Comparison of ENCODE assay signal across 31 cellular contexts in the genomic region with DNA sequence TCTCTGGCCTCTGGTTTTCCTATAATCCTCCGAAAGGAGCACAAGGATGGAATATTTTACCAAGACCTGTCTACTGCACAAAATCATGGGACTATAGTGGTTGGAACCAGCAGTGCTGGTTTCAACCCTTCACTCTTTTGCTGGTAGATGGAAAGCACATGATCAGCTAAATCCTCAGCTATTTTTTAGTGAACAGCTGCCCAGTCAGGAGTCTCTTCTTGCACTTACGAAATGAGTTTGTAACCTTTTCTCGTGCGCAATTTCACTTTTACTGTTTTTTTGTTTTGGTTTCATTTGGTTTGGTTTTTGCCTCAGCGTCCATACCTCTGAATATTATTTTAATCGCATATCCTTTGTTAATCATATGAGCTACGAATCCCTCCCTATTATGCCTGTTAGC.
"Had no signal": no experiment of that assay in that cellular context is flagged by ENCODE, and none has a peak within 500 bp of the region (broad histone marks: within the 10 kb centered on the region; RNA-seq: fewer than 3 reads in every experiment).

No MANE protein-coding gene starts in this region.

- H3K4me3 ChIP-seq: ascending aorta, body of pancreas, dorsolateral prefrontal cortex, Peyer's patch, SJCRH30 had no signal

- H3K4me3 Mint-ChIP-seq: activated CD8-positive, alpha-beta T cell treated with anti-CD3 and anti-CD28 coated beads, Interleukin-2, amount 10 ng/mL, durations not matched to agents 7 days and 5 days; activated naive CD8-positive, alpha-beta T cell treated with anti-CD3 and anti-CD28 coated beads, Interleukin-2, amount 50 U/mL, for 24 hours; activated T-cell treated with anti-CD3 and anti-CD28 coated beads, Interleukin-2, amount 50 U/mL, for 24 hours; T-helper 2 cell treated with Interferon-gamma antibody and Interleukin-4, amounts not matched to agents 5 μg/mL and 100 μg/mL, for 36 hours had no signal

- H3K27ac ChIP-seq: ascending aorta, body of pancreas, dorsolateral prefrontal cortex, Peyer's patch, RWPE1, SJCRH30 had no signal

- H3K27me3 ChIP-seq: ascending aorta, body of pancreas, dorsolateral prefrontal cortex, Peyer's patch, SJCRH30 had no signal

- H3K9me3 ChIP-seq: ascending aorta, body of pancreas, Peyer's patch, SJCRH30 had no signal

- H3K4me1 ChIP-seq: ascending aorta, body of pancreas, Peyer's patch, SJCRH30 had no signal

- ATAC-seq: activated CD4-positive, CD25-positive, alpha-beta regulatory T cell treated with anti-CD3 and anti-CD28 coated beads, Interleukin-2, amount 50 U/mL, for 24 hours; activated CD8-positive, alpha-beta T cell treated with anti-CD3 and anti-CD28 coated beads, Interleukin-2, amount 10 ng/mL, durations not matched to agents 7 days and 5 days; activated naive CD4-positive, alpha-beta T cell treated with anti-CD3 and anti-CD28 coated beads, Interleukin-2, amount 50 U/mL, for 72 hours; activated naive CD8-positive, alpha-beta T cell treated with anti-CD3 and anti-CD28 coated beads, Interleukin-2, amount 50 U/mL, for 24 hours; body of pancreas; SK-N-SH treated with all-trans-retinoic acid at 6 μM for 48 hours had no signal

- H3K4me1 Mint-ChIP-seq: activated naive CD8-positive, alpha-beta T cell treated with anti-CD3 and anti-CD28 coated beads, Interleukin-2, amount 50 U/mL, for 24 hours had no signal

- H3K27ac Mint-ChIP-seq: activated CD8-positive, alpha-beta T cell treated with anti-CD3 and anti-CD28 coated beads, Interleukin-2, amount 10 ng/mL, durations not matched to agents 7 days and 5 days; activated naive CD4-positive, alpha-beta T cell treated with anti-CD3 and anti-CD28 coated beads, Interleukin-2, amount 50 U/mL, for 72 hours; activated naive CD8-positive, alpha-beta T cell treated with anti-CD3 and anti-CD28 coated beads, Interleukin-2, amount 50 U/mL, for 24 hours; activated T-cell treated with anti-CD3 and anti-CD28 coated beads, Interleukin-2, amount 50 U/mL, for 24 hours; T-helper 2 cell treated with Interferon-gamma antibody and Interleukin-4, amounts not matched to agents 5 μg/mL and 100 μg/mL, for 36 hours had no signal

- DNase-seq: activated CD4-positive, alpha-beta T cell treated with anti-CD3 and anti-CD28 coated beads for 4 hours; activated CD4-positive, alpha-beta T cell treated with anti-CD3 and anti-CD28 coated beads, Interleukin-2, amount 50 U/mL, for 4 hours; activated CD8-positive, alpha-beta memory T cell treated with anti-CD3 and anti-CD28 coated beads, Interleukin-2, amount 50 U/mL, for 48 hours; activated CD8-positive, alpha-beta T cell treated with anti-CD3 and anti-CD28 coated beads, Interleukin-2, amount 10 ng/mL, durations not matched to agents 7 days and 5 days; activated effector memory CD4-positive, alpha-beta T cell treated with anti-CD3 and anti-CD28 coated beads, Interleukin-2, amount 50 U/mL, for 16 hours; activated naive CD4-positive, alpha-beta T cell treated with Interleukin-2 at 50 U/mL for 16 hours; activated naive CD8-positive, alpha-beta T cell treated with anti-CD3 and anti-CD28 coated beads, Interleukin-2, amount 50 U/mL, for 24 hours; activated T-cell treated with anti-CD3 and anti-CD28 coated beads, Interleukin-2, amount 50 U/mL, for 24 hours; amniotic stem cell; body of pancreas; central memory CD4-positive, alpha-beta T cell; cortex of kidney; dorsolateral prefrontal cortex; MV-4-11; NCI-H1092 treated with DMSO at 0.1 percent for 48 hours; NCI-H1436; NCI-H1694 treated with DMSO at 0.1 percent for 48 hours; NCI-H2029 treated with DMSO at 0.1 percent for 48 hours; NCI-H345; NCI-H510A; NCI-H526 treated with DMSO at 0.1 percent for 48 hours; Peyer's patch; Right ventricle myocardium superior; SJCRH30; SW 1271 had no signal

- H3K9me3 Mint-ChIP-seq: activated naive CD8-positive, alpha-beta T cell treated with anti-CD3 and anti-CD28 coated beads, Interleukin-2, amount 50 U/mL, for 24 hours; activated T-cell treated with anti-CD3 and anti-CD28 coated beads, Interleukin-2, amount 50 U/mL, for 24 hours; T-helper 2 cell treated with Interferon-gamma antibody and Interleukin-4, amounts not matched to agents 5 μg/mL and 100 μg/mL, for 36 hours had no signal

- H3K36me3 Mint-ChIP-seq: activated naive CD4-positive, alpha-beta T cell treated with anti-CD3 and anti-CD28 coated beads, Interleukin-2, amount 50 U/mL, for 72 hours had no signal

- H3K36me3 ChIP-seq: ascending aorta, Peyer's patch, SJCRH30 had no signal
